Comparison of ENCODE assay signal across 1 cellular context in genomic region chr16:50863673-50864144, GRCh38.
TF ChIP-seq lines count a peak whose summit lies in the region.

No MANE protein-coding gene starts in this region.

TF ChIP-seq in HepG2, 621 proteins besides CTCF, POLR2A, EP300 and RAD21 (continued from another document):
- TF ChIP-seq ATF7 (IDR thresholded peaks at IDR 0.05) (peak; percentile 17; the same call in 1 of the 2 replicates), ATF7 (CRISPR knock-in tag; IDR thresholded peaks at IDR 0.05) (no peak)
TF ChIP-seq in HepG2: peak in this region for 4.
